ENCODE assay signal across 21 cellular contexts in genomic region chr16:74463888-74464287, GRCh38. TPM values are rescaled to one million over a fixed set of nuclear protein-coding genes. Genes with fewer than 3 reads are reported as not detected.
DNase-seq lines count a peak whose midpoint lies in the region; ATAC-seq and TF ChIP-seq lines count a peak whose summit lies in the region.
"Had no signal": no experiment of that assay in that cellular context is flagged by ENCODE, and none has a peak within 500 bp of the region (broad histone marks: within the 10 kb centered on the region; RNA-seq: fewer than 3 reads in every experiment).

No MANE protein-coding gene starts in this region.

- no peak for TF ChIP-seq POLR2A in upper lobe of left lung (IDR thresholded peaks at IDR 0.05)

- no peak overlapping the region for H3K4ac ChIP-seq in neuronal stem cell (ENCODE audit: low read length)

- peaks cover 5% of the 10 kb centered on the region for H3K4me1 ChIP-seq in A673 (ENCODE audit: insufficient read depth, low read length, poor library complexity, severe bottlenecking)
- no peaks in the 10 kb centered on the region for H3K4me1 ChIP-seq in upper lobe of left lung
- H3K4me1 ChIP-seq in neuronal stem cell (ENCODE audit: control insufficient read depth in 2 of 2, insufficient read depth in 1 of 2, low read depth in 1 of 2, low read length in 2 of 2), result no peaks in the 10 kb centered on the region
- H3K4me1 ChIP-seq: right lobe of liver, uterus had no signal

- no peak overlapping the region for H3K18ac ChIP-seq in neuronal stem cell (ENCODE audit: low read length)

- CTCF ChIA-PET in A673 (lab: Charles Lee), result no interaction called here
- CTCF ChIA-PET in activated B cell treated with CpG ODN at 0.5 μM for 24 hours (lab: Charles Lee), result no interaction called here

- no TSS peak for BruUV-seq in A673 (replicated peaks; lab: Mats Ljungman, UMichigan)

- H3K4me2 ChIP-seq in neuronal stem cell (ENCODE audit: insufficient read depth, low read length, poor library complexity, severe bottlenecking), result no peak overlapping the region

- no peak overlapping the region for H2BK15ac ChIP-seq in neuronal stem cell (ENCODE audit: low read length)

- H3K4me3 ChIP-seq in A673 (ENCODE audit: low read depth, low read length, poor library complexity, severe bottlenecking), result no peak overlapping the region
- H3K4me3 ChIP-seq in upper lobe of left lung, result no peak overlapping the region
- H3K4me3 ChIP-seq in neuronal stem cell (ENCODE audit: low read length in 2 of 2), result no peak overlapping the region
- H3K4me3 ChIP-seq: right lobe of liver, SK-N-MC, uterus had no signal

- H3K36me3 ChIP-seq in A673 (ENCODE audit: insufficient read depth, low read length, poor library complexity, severe bottlenecking) (peaks cover 100% of the 10 kb centered on the region), upper lobe of left lung (peaks cover 34 to 99% (median 75%) of the 10 kb centered on the region in 4 donors), neuronal stem cell (replicated peaks in 1 of 2; ENCODE audit: control insufficient read depth in 2 of 2, insufficient read depth in 2 of 2, low read length in 2 of 2) (peaks cover 35 to 93% of the 10 kb centered on the region in 2 donors)
- H3K36me3 ChIP-seq: uterus had no signal

- H4K8ac ChIP-seq in neuronal stem cell (ENCODE audit: low read depth, low read length), result no peak overlapping the region

- no peak overlapping the region for H2BK5ac ChIP-seq in neuronal stem cell (ENCODE audit: low read length)

- no peak for TF ChIP-seq CTCF in A673 (conservative IDR thresholded peaks at IDR 0.05; ENCODE audit: low read depth, low read length)
- TF ChIP-seq CTCF in GM13977 (IDR thresholded peaks at IDR 0.05; ENCODE audit: extremely low read depth, insufficient read depth, missing control alignments), result no peak
- TF ChIP-seq CTCF in activated B cell treated with CpG ODN at 0.5 μM for 24 hours (IDR thresholded peaks at IDR 0.05), result no peak
- no peak for TF ChIP-seq CTCF in upper lobe of left lung (IDR thresholded peaks at IDR 0.05)

- no peaks in the 10 kb centered on the region for H3K79me1 ChIP-seq in neuronal stem cell (ENCODE audit: low read depth, low read length)

- H3K9me3 ChIP-seq in A673 (ENCODE audit: low read depth, low read length, poor library complexity, severe bottlenecking), result no peaks in the 10 kb centered on the region
- no peaks in the 10 kb centered on the region for H3K9me3 ChIP-seq in upper lobe of left lung
- no peaks in the 10 kb centered on the region for H3K9me3 ChIP-seq in neuronal stem cell (replicated peaks in 1 of 2; ENCODE audit: control insufficient read depth in 2 of 2, insufficient read depth in 1 of 2, low read depth in 1 of 2, low read length in 2 of 2)
- H3K9me3 ChIP-seq: right lobe of liver, uterus had no signal

- no peak overlapping the region for H2BK12ac ChIP-seq in neuronal stem cell (ENCODE audit: low read length)

- H3K27me3 ChIP-seq in A673 (replicated peaks; ENCODE audit: insufficient read depth, low read depth, low read length, poor library complexity) (no peaks in the 10 kb centered on the region), upper lobe of left lung (no peaks in the 10 kb centered on the region), neuronal stem cell (ENCODE audit: control insufficient read depth in 3 of 3, insufficient read depth in 3 of 3, low read depth in 1 of 3, low read length in 3 of 3) (no peaks in the 10 kb centered on the region)
- H3K27me3 ChIP-seq: right lobe of liver, uterus had no signal

- H3K27ac ChIP-seq in A673 (ENCODE audit: low read depth, low read length, poor library complexity, severe bottlenecking) (peak overlapping the region; percentile 25), upper lobe of left lung (no peak overlapping the region), neuronal stem cell (replicated peaks; ENCODE audit: low read length) (no peak overlapping the region)
- H3K27ac ChIP-seq: right lobe of liver, SK-N-MC, uterus had no signal

- in situ Hi-C loops in GM13977 (cut with MboI; ENCODE audit: low pct_unique_long_range_greater_than_20kb, low sequenced_read_pairs, unreplicated experiment), result no loop called here

- no peak overlapping the region for H3K14ac ChIP-seq in neuronal stem cell (ENCODE audit: low read length)

- no peak overlapping the region for H2AK5ac ChIP-seq in neuronal stem cell (ENCODE audit: low read depth, low read length)

- no peak overlapping the region for H4K91ac ChIP-seq in neuronal stem cell (ENCODE audit: low read depth, low read length, poor library complexity)

- H3K27me3 Mint-ChIP-seq in activated B cell treated with CpG ODN at 0.5 μM for 24 hours, result no peaks in the 10 kb centered on the region
- no peaks in the 10 kb centered on the region for H3K27me3 Mint-ChIP-seq in T-helper 2 cell treated with Interferon-gamma antibody and Interleukin-4, amounts not matched to agents 5 μg/mL and 100 μg/mL, for 36 hours (ENCODE audit: low read depth)

- ATAC-seq in HG03159 (IDR thresholded peaks at IDR 0.05; ENCODE audit: unreplicated experiment), result peak; percentile 60
- ATAC-seq in activated B cell treated with CpG ODN at 0.5 μM for 24 hours (ENCODE audit: low read depth), result peak; percentile 98
- ATAC-seq in upper lobe of left lung (ENCODE audit: low FRiP score in 2 of 2), result no peak
- ATAC-seq: left lobe of liver, right lobe of liver had no signal

- no peaks in the 10 kb centered on the region for H3K9me3 Mint-ChIP-seq in activated B cell treated with CpG ODN at 0.5 μM for 24 hours
- no peaks in the 10 kb centered on the region for H3K9me3 Mint-ChIP-seq in T-helper 2 cell treated with Interferon-gamma antibody and Interleukin-4, amounts not matched to agents 5 μg/mL and 100 μg/mL, for 36 hours

- no peak overlapping the region for H3K23ac ChIP-seq in neuronal stem cell (ENCODE audit: low read depth, low read length, poor library complexity)

- intact Hi-C loops in A673 (cut with micrococcal nuclease; ENCODE audit: unreplicated experiment), result no loop called here
- intact Hi-C loops in activated B cell treated with CpG ODN at 0.5 μM for 24 hours (cut with micrococcal nuclease), result loop anchor here (5.0 kb wide), 1 partner anchor 158 kb away; no protein-coding TSS in a partner anchor

- H3K4me1 Mint-ChIP-seq in activated B cell treated with CpG ODN at 0.5 μM for 24 hours, result peaks cover 16% of the 10 kb centered on the region
- peaks cover 19% of the 10 kb centered on the region for H3K4me1 Mint-ChIP-seq in T-helper 2 cell treated with Interferon-gamma antibody and Interleukin-4, amounts not matched to agents 5 μg/mL and 100 μg/mL, for 36 hours (ENCODE audit: low read depth)

- H3K27ac Mint-ChIP-seq in activated B cell treated with CpG ODN at 0.5 μM for 24 hours, result peak overlapping the region; percentile 76
- no peak overlapping the region for H3K27ac Mint-ChIP-seq in T-helper 2 cell treated with Interferon-gamma antibody and Interleukin-4, amounts not matched to agents 5 μg/mL and 100 μg/mL, for 36 hours

- DNase-seq in A673 (ENCODE audit: low spot score) (no peak), GM13977 (ENCODE audit: low spot score) (peak; percentile 37), activated B cell treated with CpG ODN at 0.5 μM for 24 hours (no peak), upper lobe of left lung (no peak), ureter (ENCODE audit: low spot score) (no peak), neuronal stem cell (ENCODE audit: low spot score) (no peak)
- no peak for DNase-seq in T-helper 2 cell treated with Interferon-gamma antibody and Interleukin-4, amounts not matched to agents 5 μg/mL and 100 μg/mL, for 36 hours (ENCODE audit: low spot score)
- DNase-seq: activated CD8-positive, alpha-beta memory T cell treated with anti-CD3 and anti-CD28 coated beads, Interleukin-2, amount 50 U/mL, for 4 hours; activated gamma-delta T cell; cortex of kidney; foreskin melanocyte; NCI-H1048; NCI-H2081 treated with DMSO at 0.1 percent for 48 hours; NCI-H524; occipital lobe; OCI-M1; right lobe of liver; uterus had no signal

- TF ChIP-seq EP300 in upper lobe of left lung (IDR thresholded peaks at IDR 0.05), result no peak

- no peak overlapping the region for H2AFZ ChIP-seq in neuronal stem cell (ENCODE audit: low read length)

- WGBS in upper lobe of left lung, 2 donors, result 95 to 98% methylated on average over 2 of the region's 2 CpGs
- WGBS in neuronal stem cell (ENCODE audit: extremely low coverage in 2 of 2, insufficient read length in 2 of 2, insufficient replicate concordance in 1 of 2), 2 donors, result no CpG with 5 or more reads among the region's 2 CpGs

- H3K9ac ChIP-seq in neuronal stem cell (ENCODE audit: low read depth, low read length, poor library complexity), result no peak overlapping the region

- no peak overlapping the region for H3K4me3 Mint-ChIP-seq in activated B cell treated with CpG ODN at 0.5 μM for 24 hours
- no peak overlapping the region for H3K4me3 Mint-ChIP-seq in T-helper 2 cell treated with Interferon-gamma antibody and Interleukin-4, amounts not matched to agents 5 μg/mL and 100 μg/mL, for 36 hours

- POLR2A ChIA-PET in A673 (lab: Charles Lee; ENCODE audit: low non-redundant PET) (no interaction called here), activated B cell treated with CpG ODN at 0.5 μM for 24 hours (lab: Charles Lee) (interaction anchor here (1.1 kb wide), 1 partner anchor 143 kb away, joined by 3 read pairs; the partner anchor contains the start of gene GLG1)

- peaks cover 88% of the 10 kb centered on the region for H3K36me3 Mint-ChIP-seq in activated B cell treated with CpG ODN at 0.5 μM for 24 hours (ENCODE audit: low read depth)
- H3K36me3 Mint-ChIP-seq in T-helper 2 cell treated with Interferon-gamma antibody and Interleukin-4, amounts not matched to agents 5 μg/mL and 100 μg/mL, for 36 hours (ENCODE audit: low read depth), result peaks cover 72% of the 10 kb centered on the region

- no peak overlapping the region for H2BK120ac ChIP-seq in neuronal stem cell (ENCODE audit: low read depth, low read length)

RNA-seq across cellular contexts. Expression of gene CLEC18B, which starts 42.6 kb away (rescaled TPM):
- total RNA-seq in A673 (2021), result 32.4 and 37.7 TPM in 2 replicates
- 0.56 and 1.3 TPM in 2 replicates for total RNA-seq in activated B cell treated with CpG ODN at 0.5 μM for 24 hours
- total RNA-seq in upper lobe of left lung, result 1 to 10 TPM in 3 of 6 donors, under 1 TPM in 1, not detected in 2; 0.86 to 5.2 (median 1.5) TPM
- total RNA-seq in ureter, result 2.4 TPM
- 3.9 TPM for polyA plus RNA-seq in neuronal stem cell (2013, experiment 1 of 2)
- polyA plus RNA-seq in neuronal stem cell (2013, experiment 2 of 2), result 4.1 TPM

Comparison
In these comparisons a context has a peak if more than half of its experiments do, and no peak if none do; other contexts are left out.
1. ATAC-seq: peak in HG03159 (single experiment) and activated B cell treated with CpG ODN at 0.5 μM for 24 hours (single experiment); none in upper lobe of left lung (0 of 2).